1 cellular context compared by ENCODE assay signal in genomic region chr2:201118121-201118956, GRCh38.
TF ChIP-seq lines count a peak whose summit lies in the region.

No MANE protein-coding gene starts in this region.

TF ChIP-seq in K562, 482 proteins besides CTCF, POLR2A, EP300 and RAD21 (continued from another document and continues in another):
- TF ChIP-seq CHAMP1 (IDR thresholded peaks at IDR 0.05) (no peak), E2F6 (IDR thresholded peaks at IDR 0.05; ENCODE audit: borderline replicate concordance in 1 of 2, extremely low read depth in 1 of 2, insufficient read depth in 1 of 2, insufficient read length in 1 of 2, low read depth in 1 of 2, low read length in 1 of 2, poor library complexity in 1 of 2, severe bottlenecking in 1 of 2) (peak; percentile 59 to 73), ZNF121 (CRISPR knock-in tag; conservative IDR thresholded peaks at IDR 0.05) (no peak), CXXC5 (CRISPR knock-in tag; IDR thresholded peaks at IDR 0.05) (peak; percentile 85), NEUROD1 (IDR thresholded peaks at IDR 0.05; ENCODE audit: borderline replicate concordance, low read depth, low read length, partially characterized antibody) (peak; percentile 2), RBM14 (IDR thresholded peaks at IDR 0.05; ENCODE audit: borderline replicate concordance, insufficient read depth, low read depth, low read length) (no peak), SP2 (IDR thresholded peaks at IDR 0.05; ENCODE audit: extremely low read depth, low read depth, low read length, poor library complexity, severe bottlenecking) (no peak), NFRKB (IDR thresholded peaks at IDR 0.05; ENCODE audit: low read depth) (peak; percentile 45), NFIC (IDR thresholded peaks at IDR 0.05) (peak; percentile 88), ZNF184 (CRISPR knock-in tag; IDR thresholded peaks at IDR 0.05) (no peak), PPARD (CRISPR knock-in tag; IDR thresholded peaks at IDR 0.05) (no peak), MEIS2 (IDR thresholded peaks at IDR 0.05; ENCODE audit: partially characterized antibody) (peak; percentile 97), RNF2 (IDR thresholded peaks at IDR 0.05) (no peak), POLR2AphosphoS5 (IDR thresholded peaks at IDR 0.05; ENCODE audit: control insufficient read depth, insufficient read depth, low read depth, low read length) (no peak), TEAD2 (tag; IDR thresholded peaks at IDR 0.05) (peak; percentile 82), POLR2B (IDR thresholded peaks at IDR 0.05; ENCODE audit: low read depth, partially characterized antibody) (no peak), CBX3 (IDR thresholded peaks at IDR 0.05; ENCODE audit: borderline replicate concordance in 1 of 2, low read length in 2 of 2) (no peak), CHCHD3 (CRISPR knock-in tag; IDR thresholded peaks at IDR 0.05) (no peak), ZNF445 (CRISPR knock-in tag; IDR thresholded peaks at IDR 0.05; ENCODE audit: low read depth) (no peak), LARP7 (IDR thresholded peaks at IDR 0.05) (no peak), NCOA6 (IDR thresholded peaks at IDR 0.05) (no peak), USF2 (CRISPR knock-in tag; IDR thresholded peaks at IDR 0.05) (no peak), ZNF766 (CRISPR knock-in tag; conservative IDR thresholded peaks at IDR 0.05) (no peak; the same call in 1 of the 2 replicates), FUS (optimal IDR thresholded peaks at IDR 0.05; ENCODE audit: low read depth, low read length) (no peak), ARID4B (CRISPR knock-in tag; IDR thresholded peaks at IDR 0.05) (no peak; the same call in 1 of the 2 replicates), PBX2 (CRISPR knock-in tag; IDR thresholded peaks at IDR 0.05; ENCODE audit: low read depth) (no peak), PBX2 (tag; conservative IDR thresholded peaks at IDR 0.05; ENCODE audit: low read depth) (peak; percentile 91), ZBTB12 (CRISPR knock-in tag; IDR thresholded peaks at IDR 0.05) (no peak), FOXJ2 (tag; IDR thresholded peaks at IDR 0.05) (no peak), ZNF239 (CRISPR knock-in tag; IDR thresholded peaks at IDR 0.05) (no peak), NELFE (IDR thresholded peaks at IDR 0.05; ENCODE audit: insufficient read depth, insufficient read length) (no peak), CHD2 (IDR thresholded peaks at IDR 0.05; ENCODE audit: low read depth, low read length) (no peak), GMEB1 (CRISPR knock-in tag; IDR thresholded peaks at IDR 0.05) (no peak), SFPQ (IDR thresholded peaks at IDR 0.05; ENCODE audit: low read depth, low read length) (no peak), BHLHE40 (IDR thresholded peaks at IDR 0.05; ENCODE audit: low read length) (peak; percentile 31; the same call in 1 of the 2 replicates), GTF2E2 (tag; IDR thresholded peaks at IDR 0.05) (no peak), NBN (IDR thresholded peaks at IDR 0.05; ENCODE audit: low read depth) (no peak), TCF7L2 (IDR thresholded peaks at IDR 0.05; ENCODE audit: low read depth, low read length) (no peak), FOXK1 (CRISPR knock-in tag; IDR thresholded peaks at IDR 0.05; ENCODE audit: borderline replicate concordance) (no peak), NCOR1 (IDR thresholded peaks at IDR 0.05) (peak; percentile 48; the same call in 1 of the 2 replicates), PHF20 (IDR thresholded peaks at IDR 0.05; ENCODE audit: partially characterized antibody) (no peak), ATF4 (CRISPR knock-in tag; IDR thresholded peaks at IDR 0.05) (no peak), KAT2B (IDR thresholded peaks at IDR 0.05; ENCODE audit: low read depth, low read length) (no peak), RFX1 (IDR thresholded peaks at IDR 0.05) (no peak), ZNF655 (CRISPR knock-in tag; IDR thresholded peaks at IDR 0.05) (no peak)
